In genomic region chr6:24016857-24017256, GRCh38 we compare ENCODE assay signal across 2 cellular contexts.
TF ChIP-seq lines count a peak whose summit lies in the region.

No MANE protein-coding gene starts in this region.

TF ChIP-seq in IMR-90, 13 proteins besides CTCF, POLR2A, EP300 and RAD21:
- TF ChIP-seq RCOR1 (IDR thresholded peaks at IDR 0.05; ENCODE audit: insufficient replicate concordance, low read length) (no peak), CEBPB (IDR thresholded peaks at IDR 0.05; ENCODE audit: low read depth, low read length) (peak; percentile 56)
TF ChIP-seq in IMR-90: peak in this region for 1.

TF ChIP-seq in H1, 55 proteins besides CTCF, POLR2A, EP300 and RAD21:
- TF ChIP-seq MAX (IDR thresholded peaks at IDR 0.05) (no peak), SRF (IDR thresholded peaks at IDR 0.05; ENCODE audit: low read depth, low read length) (no peak), CHD2 (IDR thresholded peaks at IDR 0.05; ENCODE audit: low read length) (no peak), GTF2F1 (IDR thresholded peaks at IDR 0.05; ENCODE audit: borderline replicate concordance, low read depth, low read length) (no peak), RXRA (IDR thresholded peaks at IDR 0.05; ENCODE audit: insufficient read depth, low read depth, low read length) (no peak), HDAC2 (IDR thresholded peaks at IDR 0.05; ENCODE audit: borderline replicate concordance in 1 of 2, low read depth in 2 of 2, low read length in 2 of 2) (no peak), KDM1A (IDR thresholded peaks at IDR 0.05; ENCODE audit: borderline replicate concordance, low read length) (no peak), MAFK (IDR thresholded peaks at IDR 0.05; ENCODE audit: low read depth, low read length) (no peak), TAF1 (IDR thresholded peaks at IDR 0.05; ENCODE audit: low read depth, low read length) (no peak)
